8 cellular contexts compared by ENCODE assay signal in genomic region chr14:24310666-24311604, GRCh38. TPM values are rescaled to one million over a fixed set of nuclear protein-coding genes. Genes with fewer than 3 reads are reported as not detected.
DNase-seq lines count a peak whose midpoint lies in the region; ATAC-seq and TF ChIP-seq lines count a peak whose summit lies in the region.

Gene LTB4R, plus strand, starts transcription at chr14:24311502. Its CDS starts 4,150 bp downstream, at chr14:24315652.

- H3K36me3 ChIP-seq in CD8-positive, alpha-beta memory T cell (ENCODE audit: insufficient read depth, low read length) = peaks cover 9% of the 10 kb centered on the region

- H3K36me3 Mint-ChIP-seq in CD8-positive, alpha-beta memory T cell = peaks cover 0 to 25% (median 10%) of the 10 kb centered on the region in 3 donors
- peaks cover 43% of the 10 kb centered on the region for H3K36me3 Mint-ChIP-seq in stimulated activated effector memory CD8-positive, alpha-beta T cell treated with anti-CD3 and anti-CD28 coated beads, Interleukin-12 subunit alpha, Interleukin-12 subunit beta, amount 100 ng/mL, for 72 hours

- CTCF ChIA-PET in CD8-positive, alpha-beta memory T cell (lab: Charles Lee) = interaction anchor here (0.9 to 17.7 kb wide), 16 partner anchors 8 to 126 kb away, joined by 3 to 265 read pairs (median 5); partner anchors contain the start of genes ADCY4, CBLN3, DHRS1 and KHNYN

- H3K4me3 Mint-ChIP-seq in CD8-positive, alpha-beta memory T cell = peak within 1 kb of the TSS; percentile 79 to 89 (median 86)
- peak within 1 kb of the TSS; percentile 80 for H3K4me3 Mint-ChIP-seq in stimulated activated effector memory CD8-positive, alpha-beta T cell treated with anti-CD3 and anti-CD28 coated beads, Interleukin-12 subunit alpha, Interleukin-12 subunit beta, amount 100 ng/mL, for 72 hours

- peaks cover 0 to 2% of the 10 kb centered on the region in 2 donors for H3K27me3 Mint-ChIP-seq in CD8-positive, alpha-beta memory T cell

- peaks cover 66% of the 10 kb centered on the region for H3K4me1 ChIP-seq in CD8-positive, alpha-beta memory T cell (ENCODE audit: insufficient read depth, low read length)

- ATAC-seq in GM19452 (IDR thresholded peaks at IDR 0.05; ENCODE audit: unreplicated experiment) = peak; percentile 66
- ATAC-seq in stimulated activated effector memory CD8-positive, alpha-beta T cell treated with anti-CD3 and anti-CD28 coated beads, Interleukin-12 subunit alpha, Interleukin-12 subunit beta, amount 100 ng/mL, for 72 hours = peak; percentile 89

- peak within 1 kb of the TSS; percentile 69 for H3K27ac ChIP-seq in CD8-positive, alpha-beta memory T cell (ENCODE audit: low read depth, low read length)
- H3K27ac ChIP-seq in HL-60 (replicated peaks) (peak within 1 kb of the TSS; percentile 93), cingulate gyrus (ENCODE audit: low read depth, low read length) (peak within 1 kb of the TSS; percentile 65)

- H3K27me3 ChIP-seq in CD8-positive, alpha-beta memory T cell (ENCODE audit: insufficient read depth, low read length, poor library complexity, severe bottlenecking) = no peaks in the 10 kb centered on the region
- H3K27me3 ChIP-seq in HL-60 (ENCODE audit: insufficient read depth, poor library complexity, severe bottlenecking) = no peaks in the 10 kb centered on the region

- peak within 1 kb of the TSS; percentile 58 for H3K4me3 ChIP-seq in CD8-positive, alpha-beta memory T cell (ENCODE audit: low read length)
- peak within 1 kb of the TSS; percentile 47 for H3K4me3 ChIP-seq in HL-60 (replicated peaks; ENCODE audit: insufficient read depth, low read length)

- POLR2A ChIA-PET in CD8-positive, alpha-beta memory T cell (lab: Charles Lee) = interaction anchor here (0.6 to 3.5 kb wide), 10 partner anchors 9 to 196 kb away, joined by 3 to 26 read pairs (median 8); partner anchors contain the start of genes CBLN3, DCAF11, DHRS1 and KHNYN

- DNase-seq in CD8-positive, alpha-beta memory T cell = peak; percentile 56 to 82 (median 74)
- DNase-seq in HL-60 (ENCODE audit: low read depth in 1 of 2, low spot score in 1 of 2) = peak; percentile 60 to 61
- DNase-seq in activated CD4-positive, alpha-beta T cell treated with anti-CD3 and anti-CD28 coated beads for 1 hour = peak; percentile 52
- peak; percentile 87 to 95 for DNase-seq in lung microvascular endothelial cell (ENCODE audit: low read depth in 2 of 2)
- peak; percentile 56 to 85 for DNase-seq in stimulated activated effector memory CD8-positive, alpha-beta T cell treated with anti-CD3 and anti-CD28 coated beads, Interleukin-12 subunit alpha, Interleukin-12 subunit beta, amount 100 ng/mL, for 72 hours (ENCODE audit: low spot score in 2 of 2)
- DNase-seq in NCI-H2171 (lab: John Stamatoyannopoulos, UW) = no peak

- H3K9me3 ChIP-seq in CD8-positive, alpha-beta memory T cell (ENCODE audit: low read length) = no peaks in the 10 kb centered on the region

- peaks cover 68 to 77% (median 71%) of the 10 kb centered on the region in 3 donors for H3K4me1 Mint-ChIP-seq in CD8-positive, alpha-beta memory T cell
- H3K4me1 Mint-ChIP-seq in stimulated activated effector memory CD8-positive, alpha-beta T cell treated with anti-CD3 and anti-CD28 coated beads, Interleukin-12 subunit alpha, Interleukin-12 subunit beta, amount 100 ng/mL, for 72 hours = peaks cover 77% of the 10 kb centered on the region

- H3K9me3 Mint-ChIP-seq in CD8-positive, alpha-beta memory T cell = no peaks in the 10 kb centered on the region
- H3K9me3 Mint-ChIP-seq in stimulated activated effector memory CD8-positive, alpha-beta T cell treated with anti-CD3 and anti-CD28 coated beads, Interleukin-12 subunit alpha, Interleukin-12 subunit beta, amount 100 ng/mL, for 72 hours = no peaks in the 10 kb centered on the region

- TF ChIP-seq CTCF in HL-60 (IDR thresholded peaks at IDR 0.05; ENCODE audit: insufficient read depth, low read length) = no peak

- H3K27ac Mint-ChIP-seq in CD8-positive, alpha-beta memory T cell = peak within 1 kb of the TSS; percentile 89 to 99 (median 96)
- peak within 1 kb of the TSS; percentile 92 for H3K27ac Mint-ChIP-seq in stimulated activated effector memory CD8-positive, alpha-beta T cell treated with anti-CD3 and anti-CD28 coated beads, Interleukin-12 subunit alpha, Interleukin-12 subunit beta, amount 100 ng/mL, for 72 hours

RNA-seq across cellular contexts. Expression of gene LTB4R, which starts in this region (rescaled TPM):
- total RNA-seq in CD8-positive, alpha-beta memory T cell = 10 to 100 TPM in 1 of 2 experiments, 1 to 10 TPM in 1; 9.8 to 12.3 TPM
- polyA plus RNA-seq in CD8-positive, alpha-beta memory T cell = 10.3 TPM
- 2.0 and 2.2 TPM in 2 replicates for total RNA-seq in lung microvascular endothelial cell
